In the genomic region with DNA sequence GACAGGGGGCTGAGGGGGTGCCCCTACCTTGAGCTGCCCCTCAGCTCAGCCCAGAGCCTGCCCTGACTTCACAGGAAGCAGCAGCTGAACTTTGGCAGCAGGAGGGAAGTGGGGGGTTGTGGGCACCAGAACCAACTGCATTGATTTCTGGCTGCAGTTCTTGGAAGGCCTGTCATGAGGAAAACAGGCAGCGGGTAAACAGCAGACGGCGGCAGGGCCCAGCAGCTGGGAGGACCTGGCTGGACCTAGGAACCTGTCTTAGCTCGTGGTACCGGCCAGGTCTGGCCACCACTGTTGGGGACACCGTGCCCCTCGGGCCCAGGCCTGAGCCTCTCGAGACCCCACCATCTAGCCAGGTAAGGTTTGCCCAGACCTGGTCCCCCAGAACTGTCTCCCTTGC, we compare ENCODE assay signal across 21 cellular contexts. TPM values are rescaled to one million over a fixed set of nuclear protein-coding genes. Genes with fewer than 3 reads are reported as not detected.
DNase-seq lines count a peak whose midpoint lies in the region; ATAC-seq and TF ChIP-seq lines count a peak whose summit lies in the region.
"Had no signal": no experiment of that assay in that cellular context is flagged by ENCODE, and none has a peak within 500 bp of the region (broad histone marks: within the 10 kb centered on the region; RNA-seq: fewer than 3 reads in every experiment).

No MANE protein-coding gene starts in this region.

- WGBS in thyroid gland, 2 donors: 93% methylated on average over 5 of the region's 8 CpGs; no CpG with 5 or more reads in 1 of the 2 donors

- no peak for TF ChIP-seq CTCF in C4-2B (conservative IDR thresholded peaks at IDR 0.05)
- no peak for TF ChIP-seq CTCF in thyroid gland (IDR thresholded peaks at IDR 0.05)

- intact Hi-C loops in dendritic cell treated with granulocyte-macrophage colony-stimulating factor and Interleukin-4, amounts not matched to agents 40 ng/mL and 50 ng/mL, for 4 days (cut with micrococcal nuclease): no loop called here
- intact Hi-C loops in activated CD4-positive, alpha-beta memory T cell treated with anti-CD3 and anti-CD28 coated beads for 36 hours (cut with micrococcal nuclease): no loop called here
- intact Hi-C loops in thyroid gland (cut with DNase I): no loop called here

- peak overlapping the region; percentile 8 for H3K27ac Mint-ChIP-seq in dendritic cell treated with granulocyte-macrophage colony-stimulating factor and Interleukin-4, amounts not matched to agents 40 ng/mL and 50 ng/mL, for 4 days
- H3K27ac Mint-ChIP-seq in naive thymus-derived CD8-positive, alpha-beta T cell: peak overlapping the region in 6 of 10 donors; percentile 40 to 84 (median 78)
- no peak overlapping the region for H3K27ac Mint-ChIP-seq in activated CD4-positive, alpha-beta memory T cell treated with anti-CD3 and anti-CD28 coated beads for 36 hours
- H3K27ac Mint-ChIP-seq: CD14-positive monocyte; mesothelial cell of epicardium; natural killer cell treated with Interleukin-12 subunit alpha and Interleukin-12 subunit beta and Interleukin-15 and Interleukin-18, amount 100 ng/mL, for 72 hours had no signal

- peaks cover 5% of the 10 kb centered on the region for H3K27me3 Mint-ChIP-seq in dendritic cell treated with granulocyte-macrophage colony-stimulating factor and Interleukin-4, amounts not matched to agents 40 ng/mL and 50 ng/mL, for 4 days
- H3K27me3 Mint-ChIP-seq in naive thymus-derived CD8-positive, alpha-beta T cell: peaks cover 0 to 2% (median 0%) of the 10 kb centered on the region in 5 donors
- peaks cover 3% of the 10 kb centered on the region for H3K27me3 Mint-ChIP-seq in activated CD4-positive, alpha-beta memory T cell treated with anti-CD3 and anti-CD28 coated beads for 36 hours

- no peaks in the 10 kb centered on the region for H3K27me3 ChIP-seq in thyroid gland
- H3K27me3 ChIP-seq: adrenal gland, Peyer's patch, uterus had no signal

- H3K4me3 ChIP-seq in thyroid gland (replicated peaks in 1 of 3): no peak overlapping the region
- H3K4me3 ChIP-seq: adrenal gland, left lung, Peyer's patch, uterus had no signal

- peak; percentile 33 to 68 for ATAC-seq in naive thymus-derived CD8-positive, alpha-beta T cell
- no peak for ATAC-seq in HG03175 (IDR thresholded peaks at IDR 0.05; ENCODE audit: unreplicated experiment)
- ATAC-seq: left lung; natural killer cell treated with Interleukin-12 subunit alpha and Interleukin-12 subunit beta and Interleukin-15 and Interleukin-18, amount 100 ng/mL, for 72 hours had no signal

- peaks cover 8% of the 10 kb centered on the region for H3K9me3 Mint-ChIP-seq in dendritic cell treated with granulocyte-macrophage colony-stimulating factor and Interleukin-4, amounts not matched to agents 40 ng/mL and 50 ng/mL, for 4 days
- H3K9me3 Mint-ChIP-seq in naive thymus-derived CD8-positive, alpha-beta T cell: peaks cover 0 to 3% (median 0%) of the 10 kb centered on the region in 9 donors
- no peaks in the 10 kb centered on the region for H3K9me3 Mint-ChIP-seq in activated CD4-positive, alpha-beta memory T cell treated with anti-CD3 and anti-CD28 coated beads for 36 hours
- H3K9me3 Mint-ChIP-seq: natural killer cell treated with Interleukin-12 subunit alpha and Interleukin-12 subunit beta and Interleukin-15 and Interleukin-18, amount 100 ng/mL, for 72 hours had no signal

- no peaks in the 10 kb centered on the region for H3K9me3 ChIP-seq in thyroid gland
- H3K9me3 ChIP-seq: adrenal gland, left lung, Peyer's patch, uterus had no signal

- POLR2A ChIA-PET in naive thymus-derived CD8-positive, alpha-beta T cell (lab: Charles Lee): interaction anchor here (1.1 kb wide), 1 partner anchor 17 kb away, joined by 3 read pairs; no protein-coding TSS in a partner anchor
- POLR2A ChIA-PET in activated CD4-positive, alpha-beta memory T cell treated with anti-CD3 and anti-CD28 coated beads for 36 hours (lab: Charles Lee): no interaction called here

- TF ChIP-seq POLR2A in thyroid gland (IDR thresholded peaks at IDR 0.05): no peak

- peak; percentile 36 for DNase-seq in NCI-H1694 (lab: John Stamatoyannopoulos, UW)
- DNase-seq in naive thymus-derived CD8-positive, alpha-beta T cell: peak in 2 of 10 donors; percentile 29 to 39
- no peak for DNase-seq in activated CD4-positive, alpha-beta memory T cell treated with anti-CD3 and anti-CD28 coated beads for 36 hours
- DNase-seq in NCI-H1436 treated with DMSO at 0.1 percent for 48 hours (lab: John Stamatoyannopoulos, UW): no peak
- no peak for DNase-seq in thyroid gland
- DNase-seq: activated effector memory CD4-positive, alpha-beta T cell treated with anti-CD3 and anti-CD28 coated beads, Interleukin-2, amount 50 U/mL, for 16 hours; adrenal gland; HCEC 1CT; left lung; NCI-H187 treated with DMSO at 0.1 percent for 48 hours; Peyer's patch; uterus had no signal

- H3K4me1 Mint-ChIP-seq in dendritic cell treated with granulocyte-macrophage colony-stimulating factor and Interleukin-4, amounts not matched to agents 40 ng/mL and 50 ng/mL, for 4 days (ENCODE audit: low read depth): peaks cover 5% of the 10 kb centered on the region
- peaks cover 11 to 49% (median 30%) of the 10 kb centered on the region in 4 donors for H3K4me1 Mint-ChIP-seq in naive thymus-derived CD8-positive, alpha-beta T cell
- no peaks in the 10 kb centered on the region for H3K4me1 Mint-ChIP-seq in activated CD4-positive, alpha-beta memory T cell treated with anti-CD3 and anti-CD28 coated beads for 36 hours (ENCODE audit: low read depth)
- H3K4me1 Mint-ChIP-seq: CD14-positive monocyte had no signal

- CTCF ChIA-PET in activated CD4-positive, alpha-beta memory T cell treated with anti-CD3 and anti-CD28 coated beads for 36 hours (lab: Charles Lee): no interaction called here

- no peaks in the 10 kb centered on the region for H3K36me3 Mint-ChIP-seq in dendritic cell treated with granulocyte-macrophage colony-stimulating factor and Interleukin-4, amounts not matched to agents 40 ng/mL and 50 ng/mL, for 4 days (ENCODE audit: low read depth)
- peaks cover 0 to 6% (median 2%) of the 10 kb centered on the region in 3 donors for H3K36me3 Mint-ChIP-seq in naive thymus-derived CD8-positive, alpha-beta T cell
- H3K36me3 Mint-ChIP-seq in activated CD4-positive, alpha-beta memory T cell treated with anti-CD3 and anti-CD28 coated beads for 36 hours: no peaks in the 10 kb centered on the region
- H3K36me3 Mint-ChIP-seq: CD14-positive monocyte; natural killer cell treated with Interleukin-12 subunit alpha and Interleukin-12 subunit beta and Interleukin-15 and Interleukin-18, amount 100 ng/mL, for 72 hours had no signal

- H3K4me1 ChIP-seq in thyroid gland: no peaks in the 10 kb centered on the region
- H3K4me1 ChIP-seq: adrenal gland, left lung, Peyer's patch, uterus had no signal

- peak overlapping the region; percentile 74 for H3K27ac ChIP-seq in C4-2B
- H3K27ac ChIP-seq in thyroid gland: no peak overlapping the region
- H3K27ac ChIP-seq: adrenal gland, left lung, Peyer's patch, uterus had no signal

- no peaks in the 10 kb centered on the region for H3K36me3 ChIP-seq in thyroid gland
- H3K36me3 ChIP-seq: adrenal gland, left lung, Peyer's patch, uterus had no signal

- H3K4me3 Mint-ChIP-seq in dendritic cell treated with granulocyte-macrophage colony-stimulating factor and Interleukin-4, amounts not matched to agents 40 ng/mL and 50 ng/mL, for 4 days: no peak overlapping the region
- H3K4me3 Mint-ChIP-seq in naive thymus-derived CD8-positive, alpha-beta T cell: peak overlapping the region in 6 of 10 donors; percentile 24 to 52 (median 33)
- H3K4me3 Mint-ChIP-seq in activated CD4-positive, alpha-beta memory T cell treated with anti-CD3 and anti-CD28 coated beads for 36 hours: no peak overlapping the region
- H3K4me3 Mint-ChIP-seq: brain; CD14-positive monocyte; mesothelial cell of epicardium; natural killer cell treated with Interleukin-12 subunit alpha and Interleukin-12 subunit beta and Interleukin-15 and Interleukin-18, amount 100 ng/mL, for 72 hours had no signal

RNA-seq across cellular contexts. Expression of gene CUX2, which starts 40.6 kb away (rescaled TPM):
- under 1 TPM in 1 of 2 experiments, not detected in 1; 0.05 TPM for total RNA-seq in naive thymus-derived CD8-positive, alpha-beta T cell
- polyA plus RNA-seq in naive thymus-derived CD8-positive, alpha-beta T cell: under 1 TPM in 2 of 3 donors, not detected in 1; 0.02 to 0.07 TPM
- under 1 TPM in 1 of 2 experiments, not detected in 1; 0.02 TPM for total RNA-seq in activated CD4-positive, alpha-beta memory T cell treated with anti-CD3 and anti-CD28 coated beads for 36 hours
- 10 to 100 TPM in 2 of 4 donors, 1 to 10 TPM in 2; 2.6 to 12.4 (median 10.5) TPM for total RNA-seq in thyroid gland
- total RNA-seq: natural killer cell treated with Interleukin-12 subunit alpha and Interleukin-12 subunit beta and Interleukin-15 and Interleukin-18, amount 100 ng/mL, for 72 hours; osteoblast had no signal
- polyA plus RNA-seq: AG04450, CD14-positive monocyte had no signal

Comparison
In these comparisons a context has a peak if more than half of its experiments do, and no peak if none do; other contexts are left out.
1. H3K4me3 Mint-ChIP-seq: peak in naive thymus-derived CD8-positive, alpha-beta T cell (6 of 10); none in dendritic cell treated with granulocyte-macrophage colony-stimulating factor and Interleukin-4, amounts not matched to agents 40 ng/mL and 50 ng/mL, for 4 days (single experiment) and activated CD4-positive, alpha-beta memory T cell treated with anti-CD3 and anti-CD28 coated beads for 36 hours (single experiment).